23 cellular contexts compared by ENCODE assay signal in the genomic region with DNA sequence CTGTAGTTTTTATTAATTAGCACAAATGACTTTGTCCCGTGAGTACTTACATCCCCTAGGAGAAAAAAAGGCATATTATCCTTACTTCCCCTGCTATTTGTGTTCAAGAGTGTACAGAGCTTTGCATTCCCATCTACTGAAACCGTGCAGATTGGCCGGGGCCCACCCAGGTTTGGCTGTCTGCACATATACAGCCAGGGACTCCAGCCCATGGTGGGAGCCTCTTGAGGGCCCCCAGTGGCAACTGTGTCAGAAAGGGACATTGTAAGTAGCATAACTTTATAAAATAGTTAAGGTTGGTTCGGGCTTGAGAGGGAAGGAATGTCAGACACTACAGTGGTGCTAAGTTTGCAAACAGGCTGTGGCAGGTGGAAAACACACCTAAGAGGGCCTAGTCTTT. TPM values are rescaled to one million over a fixed set of nuclear protein-coding genes. Genes with fewer than 3 reads are reported as not detected.
DNase-seq lines count a peak whose midpoint lies in the region; ATAC-seq and TF ChIP-seq lines count a peak whose summit lies in the region.
"Had no signal": no experiment of that assay in that cellular context is flagged by ENCODE, and none has a peak within 500 bp of the region (broad histone marks: within the 10 kb centered on the region; RNA-seq: fewer than 3 reads in every experiment).

No MANE protein-coding gene starts in this region.

- peaks cover 0 to 2% of the 10 kb centered on the region in 2 donors for H3K9me3 Mint-ChIP-seq in activated T-cell treated with anti-CD3 and anti-CD28 coated beads, Interleukin-2, amount 50 U/mL, for 72 hours
- H3K9me3 Mint-ChIP-seq in chondrocyte (ENCODE audit: low read depth) (peaks cover 7% of the 10 kb centered on the region), neural progenitor cell (peaks cover 13% of the 10 kb centered on the region)

- H3K36me3 Mint-ChIP-seq in activated T-cell treated with anti-CD3 and anti-CD28 coated beads, Interleukin-2, amount 50 U/mL, for 72 hours (ENCODE audit: insufficient read depth in 2 of 2), result peaks cover 1 to 5% of the 10 kb centered on the region in 2 donors
- no peaks in the 10 kb centered on the region for H3K36me3 Mint-ChIP-seq in chondrocyte (ENCODE audit: low read depth)
- H3K36me3 Mint-ChIP-seq in neural progenitor cell, result peaks cover 20% of the 10 kb centered on the region

- peak overlapping the region; percentile 32 for H3K27ac Mint-ChIP-seq in activated T-cell treated with anti-CD3 and anti-CD28 coated beads, Interleukin-2, amount 50 U/mL, for 72 hours
- H3K27ac Mint-ChIP-seq in chondrocyte (ENCODE audit: unreplicated experiment) (no peak overlapping the region), neural progenitor cell (peak overlapping the region; percentile 25)

- no peak overlapping the region for H2AFZ ChIP-seq in neural progenitor cell (replicated peaks)

- H3K27me3 Mint-ChIP-seq in activated T-cell treated with anti-CD3 and anti-CD28 coated beads, Interleukin-2, amount 50 U/mL, for 72 hours (ENCODE audit: low read depth), result no peaks in the 10 kb centered on the region
- H3K27me3 Mint-ChIP-seq in chondrocyte (ENCODE audit: low read depth) (no peaks in the 10 kb centered on the region), neural progenitor cell (ENCODE audit: insufficient read depth, low read depth) (peaks cover 2% of the 10 kb centered on the region)

- H3K4me3 Mint-ChIP-seq in activated T-cell treated with anti-CD3 and anti-CD28 coated beads, Interleukin-2, amount 50 U/mL, for 72 hours, result no peak overlapping the region
- H3K4me3 Mint-ChIP-seq in chondrocyte (ENCODE audit: unreplicated experiment), result no peak overlapping the region
- no peak overlapping the region for H3K4me3 Mint-ChIP-seq in neural progenitor cell

- H3K27ac ChIP-seq in neural progenitor cell (no peak overlapping the region), ovary (no peak overlapping the region)
- H3K27ac ChIP-seq: A549, ascending aorta, HL-60, neutrophil, upper lobe of left lung had no signal

- TF ChIP-seq CTCF in chondrocyte (IDR thresholded peaks at IDR 0.05) (no peak), neural progenitor cell (IDR thresholded peaks at IDR 0.05) (no peak), ovary (IDR thresholded peaks at IDR 0.05) (no peak)

- intact Hi-C loops in ovary (cut with DNase I), result no loop called here

- ATAC-seq in activated T-cell treated with anti-CD3 and anti-CD28 coated beads, Interleukin-2, amount 50 U/mL, for 72 hours (replicated peaks in 1 of 2), result no peak
- ATAC-seq: A549, left ventricle myocardium superior, Right ventricle myocardium inferior had no signal

- H3K9ac ChIP-seq in neural progenitor cell, result no peak overlapping the region

- H3K4me1 ChIP-seq in neural progenitor cell (peaks cover 7% of the 10 kb centered on the region), ovary (ENCODE audit: insufficient read depth) (peaks cover 2% of the 10 kb centered on the region)

- peaks cover 43% of the 10 kb centered on the region for H3K4me1 Mint-ChIP-seq in activated T-cell treated with anti-CD3 and anti-CD28 coated beads, Interleukin-2, amount 50 U/mL, for 72 hours (ENCODE audit: low read depth)
- H3K4me1 Mint-ChIP-seq in chondrocyte (ENCODE audit: low read depth), result peaks cover 27% of the 10 kb centered on the region
- H3K4me1 Mint-ChIP-seq in neural progenitor cell, result peaks cover 35% of the 10 kb centered on the region

- H3K27me3 ChIP-seq in neural progenitor cell (no peaks in the 10 kb centered on the region), ovary (no peaks in the 10 kb centered on the region)
- H3K27me3 ChIP-seq: ascending aorta, neutrophil, upper lobe of left lung had no signal

- H3F3A ChIP-seq in neural progenitor cell (ENCODE audit: low read depth), result no peaks in the 10 kb centered on the region

- peaks cover 39% of the 10 kb centered on the region for H4K20me1 ChIP-seq in neural progenitor cell (ENCODE audit: low read depth)

- H3K4me2 ChIP-seq in neural progenitor cell, result no peak overlapping the region
- H3K4me2 ChIP-seq: A549, smooth muscle cell had no signal

- H3K36me3 ChIP-seq in neural progenitor cell, result no peaks in the 10 kb centered on the region
- H3K36me3 ChIP-seq in ovary, result no peaks in the 10 kb centered on the region
- H3K36me3 ChIP-seq: ascending aorta, neutrophil, upper lobe of left lung had no signal

- peaks cover 36% of the 10 kb centered on the region for H3K79me2 ChIP-seq in neural progenitor cell (ENCODE audit: low read depth)

- TF ChIP-seq EP300 in ovary (IDR thresholded peaks at IDR 0.05), result no peak

- H3K4me3 ChIP-seq in neural progenitor cell, result no peak overlapping the region
- no peak overlapping the region for H3K4me3 ChIP-seq in ovary
- H3K4me3 ChIP-seq: A549, ascending aorta, mucosa of descending colon, smooth muscle cell, upper lobe of left lung had no signal

- WGBS in ovary, 3 donors, result 75 to 83% (median 78%) methylated on average over 4 of the region's 4 CpGs

- H3K9me3 ChIP-seq in neural progenitor cell (ENCODE audit: low read depth) (peaks cover 2% of the 10 kb centered on the region), ovary (no peaks in the 10 kb centered on the region)
- H3K9me3 ChIP-seq: A549, ascending aorta, mucosa of descending colon, neutrophil, upper lobe of left lung had no signal

- no peak for DNase-seq in activated T-cell treated with anti-CD3 and anti-CD28 coated beads, Interleukin-2, amount 50 U/mL, for 72 hours
- DNase-seq in activated T-cell treated with anti-CD3 and anti-CD28 coated beads, Interleukin-2, amount 50 U/mL, for 1 hour, result no peak
- DNase-seq in D341Med (ENCODE audit: low spot score) (peak; percentile 14), chondrocyte (ENCODE audit: low spot score) (peak; percentile 40), neural progenitor cell (ENCODE audit: low spot score) (no peak), NCI-H2029 treated with DMSO at 0.1 percent for 48 hours (lab: John Stamatoyannopoulos, UW) (no peak), ovary (no peak), NCI-H1105 (lab: John Stamatoyannopoulos, UW) (no peak)
- DNase-seq: activated CD4-positive, alpha-beta T cell treated with anti-CD3 and anti-CD28 coated beads for 4 hours; caudate nucleus; DMS 273 treated with DMSO at 0.1 percent for 48 hours; left ventricle myocardium superior; NCI-H446 treated with DMSO at 0.1 percent for 48 hours; OCI-M1; stimulated activated CD4-positive, alpha-beta T cell treated with anti-CD3 and anti-CD28 coated beads, Interleukin-2, amount 100 ng/mL, for 48 hours; upper lobe of left lung had no signal

- TF ChIP-seq POLR2A in ovary (IDR thresholded peaks at IDR 0.05), result no peak

RNA-seq across cellular contexts. Expression of a gene that starts 24.7 kb away (rescaled TPM):
- total RNA-seq in activated T-cell treated with anti-CD3 and anti-CD28 coated beads, Interleukin-2, amount 50 U/mL, for 72 hours, result 10 to 100 TPM; 23.3 to 27.6 TPM
- total RNA-seq in chondrocyte (28.5 to 30.1 TPM (median 29.4 TPM) in 3 replicates), neural progenitor cell (ENCODE audit: low replicate concordance) (15.7 and 17.6 TPM in 2 replicates), ovary (10 to 100 TPM; 20.3 to 50.1 (median 40.8) TPM)
- 10 to 100 TPM; 29.7 to 33.0 TPM for polyA plus RNA-seq in ovary

Comparison
In these comparisons a context has a peak if more than half of its experiments do, and no peak if none do; other contexts are left out.
1. DNase-seq: peak in D341Med (single experiment) and chondrocyte (single experiment); none in activated T-cell treated with anti-CD3 and anti-CD28 coated beads, Interleukin-2, amount 50 U/mL, for 72 hours (0 of 2), activated T-cell treated with anti-CD3 and anti-CD28 coated beads, Interleukin-2, amount 50 U/mL, for 1 hour (single experiment), neural progenitor cell (single experiment), NCI-H2029 treated with DMSO at 0.1 percent for 48 hours (single experiment), ovary (0 of 5) and NCI-H1105 (single experiment).